Comparison of ENCODE assay signal across 23 cellular contexts in genomic region chr2:120463527-120463926, GRCh38.
DNase-seq lines count a peak whose midpoint lies in the region; ATAC-seq, FAIRE-seq and TF ChIP-seq lines count a peak whose summit lies in the region.
"Had no signal": no experiment of that assay in that cellular context is flagged by ENCODE, and none has a peak within 500 bp of the region (broad histone marks: within the 10 kb centered on the region; RNA-seq: fewer than 3 reads in every experiment).

No MANE protein-coding gene starts in this region.

- WGBS in HepG2 (ENCODE audit: low lambda C conversion rate): 69% methylated on average over 12 of the region's 12 CpGs
- no CpG with 5 or more reads among the region's 12 CpGs for WGBS in mesendoderm (ENCODE audit: extremely low coverage, insufficient coverage, low lambda C conversion rate)

- FAIRE-seq in HepG2 (lab: Jason Lieb, UNC): no peak
- FAIRE-seq: A204.1 had no signal

- H3K4me3 ChIP-seq in left ventricle myocardium inferior (no peak overlapping the region), PC-3 (ENCODE audit: low read length) (no peak overlapping the region), HepG2 (replicated peaks in 1 of 3; ENCODE audit: insufficient read depth in 1 of 3, low read depth in 2 of 3, low read length in 3 of 3) (no peak overlapping the region), upper lobe of right lung (no peak overlapping the region), mesendoderm (ENCODE audit: low read length) (no peak overlapping the region)
- H3K4me3 ChIP-seq: SJSA1 had no signal

- H3K79me2 ChIP-seq in PC-3 (ENCODE audit: low read length) (no peaks in the 10 kb centered on the region), HepG2 (ENCODE audit: insufficient read depth, low read length) (no peaks in the 10 kb centered on the region), mesendoderm (ENCODE audit: control insufficient read depth, insufficient read depth, low read length) (no peaks in the 10 kb centered on the region)

- peaks cover 17% of the 10 kb centered on the region for H3K4me1 ChIP-seq in left ventricle myocardium inferior
- no peaks in the 10 kb centered on the region for H3K4me1 ChIP-seq in PC-3 (ENCODE audit: insufficient read depth, low read length)
- H3K4me1 ChIP-seq in HepG2 (ENCODE audit: insufficient read depth, low read length): peaks cover 50% of the 10 kb centered on the region
- H3K4me1 ChIP-seq in upper lobe of right lung: peaks cover 12% of the 10 kb centered on the region
- H3K4me1 ChIP-seq in mesendoderm (ENCODE audit: control insufficient read depth, low read depth, low read length): peaks cover 7% of the 10 kb centered on the region

- intact Hi-C loops in Right ventricle myocardium inferior (cut with DNase I): no loop called here
- intact Hi-C loops in left ventricle myocardium inferior (cut with micrococcal nuclease): no loop called here
- intact Hi-C loops in PC-3 (cut with micrococcal nuclease): no loop called here
- intact Hi-C loops in HepG2 (cut with micrococcal nuclease; ENCODE audit: unreplicated experiment): no loop called here
- intact Hi-C loops in upper lobe of right lung (cut with DNase I): no loop called here

- no peak overlapping the region for H2BK120ac ChIP-seq in mesendoderm (ENCODE audit: low read depth, low read length)

- H3K9me3 ChIP-seq in left ventricle myocardium inferior (replicated peaks) (peaks cover 11% of the 10 kb centered on the region), PC-3 (ENCODE audit: low read length) (no peaks in the 10 kb centered on the region), HepG2 (ENCODE audit: low read length) (no peaks in the 10 kb centered on the region), upper lobe of right lung (no peaks in the 10 kb centered on the region)
- H3K9me3 ChIP-seq: SJSA1 had no signal

- H2AFZ ChIP-seq in PC-3 (ENCODE audit: low read length): no peak overlapping the region
- H2AFZ ChIP-seq in HepG2 (ENCODE audit: low read length): no peak overlapping the region

- no peak overlapping the region for H3K27ac ChIP-seq in left ventricle myocardium inferior (replicated peaks)
- H3K27ac ChIP-seq in PC-3 (ENCODE audit: low read length): no peak overlapping the region
- no peak overlapping the region for H3K27ac ChIP-seq in HepG2 (ENCODE audit: extremely low read length, insufficient read depth, low read length)
- H3K27ac ChIP-seq in upper lobe of right lung: no peak overlapping the region
- no peak overlapping the region for H3K27ac ChIP-seq in mesendoderm (ENCODE audit: low read depth, low read length)
- H3K27ac ChIP-seq: RWPE1, SJSA1 had no signal

- TF ChIP-seq CTCF in left ventricle myocardium inferior (IDR thresholded peaks at IDR 0.05; ENCODE audit: borderline replicate concordance) (no peak), PC-3 (conservative IDR thresholded peaks at IDR 0.05; ENCODE audit: low read depth, low read length) (peak; percentile 19; the same call in 1 of the 2 replicates), HepG2 (CRISPR knock-in tag; IDR thresholded peaks at IDR 0.05) (peak; percentile 53), upper lobe of right lung (IDR thresholded peaks at IDR 0.05) (no peak)

- H3K9me2 ChIP-seq in PC-3 (replicated peaks; ENCODE audit: low read length): no peaks in the 10 kb centered on the region

- BruUV-seq in PC-3 (replicated peaks; lab: Mats Ljungman, UMichigan) (no TSS peak), HepG2 (replicated peaks; lab: Mats Ljungman, UMichigan) (no TSS peak)

- no peak for TF ChIP-seq POLR2A in HepG2 (IDR thresholded peaks at IDR 0.05; ENCODE audit: insufficient read depth in 1 of 2, low read depth in 2 of 2, low read length in 2 of 2)

- no peak for DNase-seq in Right ventricle myocardium inferior (ENCODE audit: missing footprints)
- no peak for DNase-seq in left ventricle myocardium inferior
- DNase-seq in PC-3: no peak
- DNase-seq in HepG2 (ENCODE audit: low spot score): no peak
- peak; percentile 54 for DNase-seq in upper lobe of right lung
- DNase-seq in mesendoderm: no peak
- DNase-seq in central memory CD4-positive, alpha-beta T cell: no peak
- DNase-seq: C1 segment of cervical spinal cord; EL; GOT3; HFFc6; KG1; NCI-H1048; NCI-H146; NCI-H2081 treated with DMSO at 0.1 percent for 48 hours; NCI-H2227 treated with DMSO at 0.1 percent for 48 hours; NCI-H526 treated with DMSO at 0.1 percent for 48 hours; NK-92 treated with Interleukin-12 subunit alpha and Interleukin-12 subunit beta, amount 100 ng/mL, for 24 hours; OCI-M1 had no signal

- POLR2A ChIA-PET in PC-3 (lab: Charles Lee; ENCODE audit: unreplicated experiment) (no interaction called here), HepG2 (lab: Yijun Ruan, JAX) (interaction anchor here (3.7 to 6.0 kb wide), 5 partner anchors 15 to 89 kb away, joined by 30 to 159 read pairs (median 74); no protein-coding TSS in a partner anchor)

- in situ Hi-C loops in HepG2 (cut with HindIII; ENCODE audit: extremely low pct_ligation_motif_present, low pct_unique_long_range_greater_than_20kb): no loop called here

- H2BK15ac ChIP-seq in mesendoderm (replicated peaks; ENCODE audit: low read depth): no peak overlapping the region

- TF ChIP-seq EP300 in HepG2 (IDR thresholded peaks at IDR 0.05; ENCODE audit: low read depth in 2 of 2, low read length in 2 of 2): no peak
- no peak for TF ChIP-seq EP300 in HepG2 (CRISPR knock-in tag; IDR thresholded peaks at IDR 0.05; ENCODE audit: borderline replicate concordance)

- H3K4ac ChIP-seq in mesendoderm (ENCODE audit: low read depth, low read length): no peak overlapping the region

- H3K9ac ChIP-seq in PC-3 (ENCODE audit: low read length): no peak overlapping the region
- peak overlapping the region; percentile 88; the same call in 1 of the 2 replicates for H3K9ac ChIP-seq in HepG2 (ENCODE audit: insufficient read depth, low read depth, low read length)
- no peak overlapping the region for H3K9ac ChIP-seq in mesendoderm (ENCODE audit: low read length)

- H3K27me3 ChIP-seq in left ventricle myocardium inferior (ENCODE audit: low read depth): peaks cover 8% of the 10 kb centered on the region
- H3K27me3 ChIP-seq in PC-3 (ENCODE audit: low read length): no peaks in the 10 kb centered on the region
- H3K27me3 ChIP-seq in HepG2 (ENCODE audit: control insufficient read depth in 1 of 2, insufficient read depth in 2 of 2, low read length in 2 of 2): no peaks in the 10 kb centered on the region
- H3K27me3 ChIP-seq in upper lobe of right lung: no peaks in the 10 kb centered on the region
- peaks cover 9% of the 10 kb centered on the region for H3K27me3 ChIP-seq in mesendoderm (ENCODE audit: insufficient read depth, low read length, poor library complexity)
- H3K27me3 ChIP-seq: SJSA1 had no signal

- H3K23ac ChIP-seq in mesendoderm (ENCODE audit: low read length): no peak overlapping the region

- H4K8ac ChIP-seq in mesendoderm (ENCODE audit: low read depth, low read length): no peak overlapping the region

- H4K20me1 ChIP-seq in PC-3 (ENCODE audit: low read length) (no peaks in the 10 kb centered on the region), HepG2 (ENCODE audit: insufficient read depth, low read length) (no peaks in the 10 kb centered on the region)

- no peaks in the 10 kb centered on the region for H3K36me3 ChIP-seq in left ventricle myocardium inferior
- no peaks in the 10 kb centered on the region for H3K36me3 ChIP-seq in PC-3 (ENCODE audit: low read depth, low read length)
- no peaks in the 10 kb centered on the region for H3K36me3 ChIP-seq in HepG2 (replicated peaks in 1 of 2; ENCODE audit: control insufficient read depth in 1 of 2, insufficient read depth in 2 of 2, low read length in 2 of 2)
- H3K36me3 ChIP-seq in upper lobe of right lung: no peaks in the 10 kb centered on the region
- no peaks in the 10 kb centered on the region for H3K36me3 ChIP-seq in mesendoderm (ENCODE audit: control insufficient read depth, insufficient read depth, low read length)
- H3K36me3 ChIP-seq: SJSA1 had no signal

- ATAC-seq in Right ventricle myocardium inferior (peak; percentile 30), PC-3 (peak; percentile 29; the same call in 1 of the 2 replicates), HepG2 (no peak), upper lobe of right lung (no peak), GM18909 (IDR thresholded peaks at IDR 0.05; ENCODE audit: poor library complexity, unreplicated experiment) (no peak)

- H3K79me1 ChIP-seq in mesendoderm (ENCODE audit: low read length): no peaks in the 10 kb centered on the region

- H3K18ac ChIP-seq in mesendoderm (ENCODE audit: low read length): no peak overlapping the region

- CTCF ChIA-PET in PC-3 (lab: Charles Lee): no interaction called here
- CTCF ChIA-PET in HepG2 (lab: Yijun Ruan, JAX; ENCODE audit: low intra/inter-chr PET ratio, low total read pairs): no interaction called here

- no peak overlapping the region for H3K56ac ChIP-seq in mesendoderm (ENCODE audit: low read length)

- H4K5ac ChIP-seq in mesendoderm (ENCODE audit: low read length): no peak overlapping the region

- H2BK5ac ChIP-seq in mesendoderm (ENCODE audit: low read length): no peak overlapping the region

- H3K4me2 ChIP-seq in PC-3 (ENCODE audit: low read length) (no peak overlapping the region), HepG2 (ENCODE audit: low read depth, low read length) (peak overlapping the region; percentile 98; the same call in 1 of the 2 replicates), mesendoderm (ENCODE audit: low read length) (no peak overlapping the region)

- no peak overlapping the region for H2AK5ac ChIP-seq in mesendoderm (ENCODE audit: low read length)

- no peak for TF ChIP-seq RAD21 in HepG2 (CRISPR knock-in tag; IDR thresholded peaks at IDR 0.05)

- H3F3A ChIP-seq in PC-3 (ENCODE audit: low read length, unreplicated experiment): no peaks in the 10 kb centered on the region

TF ChIP-seq in HepG2, 621 proteins besides CTCF, POLR2A, EP300 and RAD21 (continues in another document):
- TF ChIP-seq ZNF280B (CRISPR knock-in tag; IDR thresholded peaks at IDR 0.05; ENCODE audit: borderline replicate concordance) (0 out of 2 replicates have a peak, but pooled peaks have one; percentile 21), ZEB1 (IDR thresholded peaks at IDR 0.05; ENCODE audit: insufficient replicate concordance, low read depth) (no peak)

Comparison
In these comparisons a context has a peak if more than half of its experiments do, and no peak if none do; other contexts are left out.
1. ATAC-seq: peak in Right ventricle myocardium inferior (single experiment) and PC-3 (single experiment); none in HepG2 (single experiment), upper lobe of right lung (single experiment) and GM18909 (single experiment).
2. CTCF ChIP-seq: peak in PC-3 (single experiment) and HepG2 (single experiment); none in left ventricle myocardium inferior (single experiment) and upper lobe of right lung (single experiment).